In the genomic region with DNA sequence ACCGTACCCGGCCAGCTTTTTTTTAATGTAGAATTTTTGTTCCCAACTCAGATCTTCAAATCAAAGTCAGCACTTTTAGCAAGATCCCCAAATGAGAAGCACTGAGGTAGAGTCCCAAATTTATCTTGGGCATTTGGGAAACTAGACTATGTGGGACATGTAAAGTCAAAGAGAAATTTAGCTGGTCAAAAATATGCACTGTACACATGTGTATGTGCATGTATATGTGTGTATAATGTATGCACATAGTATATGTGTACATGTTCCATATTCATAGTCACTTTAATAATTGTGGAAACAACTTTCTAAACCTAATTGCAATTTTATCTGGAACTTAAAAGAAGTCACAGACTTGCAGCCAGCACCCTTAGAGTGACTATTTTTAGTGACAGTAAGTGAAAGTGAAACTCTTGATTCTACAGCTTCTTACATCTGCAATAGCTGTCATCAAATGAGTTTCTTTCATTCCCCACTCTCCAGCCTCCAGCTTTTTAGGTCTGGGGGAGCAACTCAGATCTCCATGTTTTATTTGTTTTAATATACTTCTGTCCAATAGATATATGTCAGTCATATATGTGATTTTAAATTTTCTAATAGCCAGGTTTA, we compare ENCODE assay signal across 9 cellular contexts. TPM values are rescaled to one million over a fixed set of nuclear protein-coding genes. Genes with fewer than 3 reads are reported as not detected.
DNase-seq lines count a peak whose midpoint lies in the region; ATAC-seq, FAIRE-seq and TF ChIP-seq lines count a peak whose summit lies in the region.
"Had no signal": no experiment of that assay in that cellular context is flagged by ENCODE, and none has a peak within 500 bp of the region (broad histone marks: within the 10 kb centered on the region; RNA-seq: fewer than 3 reads in every experiment).

No MANE protein-coding gene starts in this region.

- H3K9me1 ChIP-seq in IMR-90 (ENCODE audit: insufficient read depth, low read length), result no peaks in the 10 kb centered on the region

- dilution Hi-C loops in IMR-90 (cut with HindIII; ENCODE audit: low sequenced_read_pairs, unreplicated experiment), result no loop called here

- no peaks in the 10 kb centered on the region for H3K27me3 ChIP-seq in IMR-90 (ENCODE audit: control insufficient read depth, insufficient read depth, low read length)
- H3K27me3 ChIP-seq in MG63, result no peaks in the 10 kb centered on the region

- no peak overlapping the region for H3K56ac ChIP-seq in IMR-90 (ENCODE audit: extremely low read depth, insufficient read depth, low read length)

- H3K27ac ChIP-seq in IMR-90 (ENCODE audit: insufficient read depth, low read length), result no peak overlapping the region

- H3K4me1 ChIP-seq in IMR-90 (ENCODE audit: control insufficient read depth, insufficient read depth, low read length), result no peaks in the 10 kb centered on the region; the same call in 1 of the 2 replicates

- ATAC-seq in GM21447 (IDR thresholded peaks at IDR 0.05; ENCODE audit: unreplicated experiment), result peak; percentile 99
- ATAC-seq in IMR-90 (ENCODE audit: low read depth), result peak; percentile 33; the same call in 1 of the 2 replicates

- WGBS in IMR-90 (ENCODE audit: extremely low coverage in 2 of 2, insufficient read length in 1 of 2), 2 experiments, result no CpG with 5 or more reads among the region's 2 CpGs

- H4K8ac ChIP-seq in IMR-90 (ENCODE audit: low read depth in 2 of 2, low read length in 2 of 2), result no peak overlapping the region

- no peaks in the 10 kb centered on the region for H4K20me1 ChIP-seq in IMR-90 (ENCODE audit: insufficient read depth, low read length)

- no peak overlapping the region for H3K18ac ChIP-seq in IMR-90 (ENCODE audit: low read depth, low read length)

- no peak overlapping the region for H2AK5ac ChIP-seq in IMR-90 (ENCODE audit: low read depth, low read length)

- no peak for FAIRE-seq in H54 (lab: Jason Lieb, UNC)
- FAIRE-seq: endothelial cell of umbilical vein had no signal

- H2AFZ ChIP-seq in IMR-90 (replicated peaks; ENCODE audit: low read length, poor library complexity), result no peak overlapping the region

- 0 out of 3 replicates have a peak overlapping the region, but pooled peaks have one; percentile 31 for H2BK15ac ChIP-seq in IMR-90 (ENCODE audit: low read depth, low read length)

- intact Hi-C loops in IMR-90 (cut with micrococcal nuclease), result no loop called here

- in situ Hi-C loops in IMR-90 (cut with MboI; ENCODE audit: low sequenced_read_pairs), result no loop called here

- BruUV-seq in IMR-90 (replicated peaks; lab: Mats Ljungman, UMichigan), result no TSS peak

- H3K36me3 ChIP-seq in IMR-90 (ENCODE audit: control insufficient read depth, insufficient read depth, low read length), result 0 out of 2 replicates have a peak, but pooled peaks cover 3% of the 10 kb centered on the region
- peaks cover 2% of the 10 kb centered on the region; the same call in 1 of the 2 replicates for H3K36me3 ChIP-seq in MG63

- no peak for TF ChIP-seq POLR2A in IMR-90 (IDR thresholded peaks at IDR 0.05; ENCODE audit: low read depth, low read length)
- no peak for TF ChIP-seq POLR2A in H54 (IDR thresholded peaks at IDR 0.05; ENCODE audit: low read depth, low read length)

- H3K4me2 ChIP-seq in IMR-90 (ENCODE audit: low read depth, low read length), result peak overlapping the region; percentile 7; the same call in 1 of the 2 replicates

- TF ChIP-seq CTCF in GM10266 (IDR thresholded peaks at IDR 0.05; ENCODE audit: control insufficient read depth, insufficient read depth, low read depth, missing control alignments) (no peak), IMR-90 (conservative IDR thresholded peaks at IDR 0.05; ENCODE audit: low read depth, low read length) (no peak)

- DNase-seq in GM10266 (ENCODE audit: extremely low spot score) (peak; percentile 45), IMR-90 (peak; percentile 35), foreskin melanocyte (peak; percentile 6), H54 (ENCODE audit: insufficient read length, low spot score) (no peak), NCI-H1092 treated with DMSO at 0.1 percent for 48 hours (lab: John Stamatoyannopoulos, UW) (no peak), MG63 (no peak), HPDE6-E6E7 (ENCODE audit: extremely low spot score) (no peak)

- 0 out of 2 replicates have a peak overlapping the region, but pooled peaks have one; percentile 35 for H2BK20ac ChIP-seq in IMR-90 (ENCODE audit: low read depth, low read length)

- no peak for TF ChIP-seq RAD21 in IMR-90 (IDR thresholded peaks at IDR 0.05; ENCODE audit: low read length)

- no peak overlapping the region for H2BK120ac ChIP-seq in IMR-90 (ENCODE audit: low read depth, low read length)

- CTCF ChIA-PET in IMR-90 (lab: Yijun Ruan, JAX), result no interaction called here

- no peak overlapping the region for H3K9ac ChIP-seq in IMR-90 (ENCODE audit: low read depth, low read length)

- no peak overlapping the region for H4K5ac ChIP-seq in IMR-90 (ENCODE audit: low read depth, low read length)

- H3K79me1 ChIP-seq in IMR-90 (ENCODE audit: low read depth in 1 of 2, low read length in 2 of 2), result no peaks in the 10 kb centered on the region

- no peaks in the 10 kb centered on the region for H3K9me3 ChIP-seq in IMR-90 (ENCODE audit: control insufficient read depth, insufficient read depth, low read length)
- H3K9me3 ChIP-seq in MG63, result no peaks in the 10 kb centered on the region

- H3K4ac ChIP-seq in IMR-90 (ENCODE audit: low read depth, low read length), result no peak overlapping the region

- H2BK5ac ChIP-seq in IMR-90 (ENCODE audit: low read depth, low read length, poor library complexity, severe bottlenecking), result no peak overlapping the region

- no peak overlapping the region for H4K91ac ChIP-seq in IMR-90 (ENCODE audit: insufficient read depth, low read depth, low read length)

- no peak overlapping the region for H2AK9ac ChIP-seq in IMR-90 (replicated peaks; ENCODE audit: low read depth, low read length, poor library complexity)

- POLR2A ChIA-PET in IMR-90 (lab: Charles Lee; ENCODE audit: unreplicated experiment), result no interaction called here

- H3K14ac ChIP-seq in IMR-90 (replicated peaks; ENCODE audit: low read depth, low read length), result no peak overlapping the region

- H3K23ac ChIP-seq in IMR-90 (ENCODE audit: low read depth, low read length), result no peak overlapping the region

- H3K4me3 ChIP-seq in IMR-90 (ENCODE audit: insufficient read depth, low read depth, low read length) (no peak overlapping the region), MG63 (no peak overlapping the region)

TF ChIP-seq in IMR-90, 13 proteins besides CTCF, POLR2A, EP300 and RAD21:
- TF ChIP-seq FOS (IDR thresholded peaks at IDR 0.05; ENCODE audit: low read depth, low read length), result no peak
TF ChIP-seq in IMR-90: peak in this region for 0.

RNA-seq across cellular contexts. Expression of gene CDC40, which starts 53.6 kb away (rescaled TPM):
- 16.8 and 26.7 TPM in 2 replicates for total RNA-seq in IMR-90 (2012; rRNA removed)
- polyA plus RNA-seq in IMR-90 (2012; rRNA removed), result 7.0 TPM in 2 replicates
- 2.0 and 2.5 TPM in 2 replicates for polyA plus RNA-seq in IMR-90 (2012; cell fraction: cytosol; rRNA removed)
- polyA plus RNA-seq in IMR-90 (2012; cell fraction: nucleus; rRNA removed; ENCODE audit: low replicate concordance), result 1.4 and 4.7 TPM in 2 replicates
- total RNA-seq in MG63 (2014; rRNA removed; shearing (Covaris generic); ENCODE audit: low replicate concordance), result 12.0 and 15.7 TPM in 2 replicates

RNA-seq across cellular contexts. Expression of gene WASF1, which starts 54.4 kb away (rescaled TPM):
- total RNA-seq in IMR-90 (2012; rRNA removed), result 3.0 and 4.4 TPM in 2 replicates
- 15.6 and 17.3 TPM in 2 replicates for polyA plus RNA-seq in IMR-90 (2012; rRNA removed)
- polyA plus RNA-seq in IMR-90 (2012; cell fraction: cytosol; rRNA removed), result 9.0 and 11.2 TPM in 2 replicates
- 11.4 and 19.1 TPM in 2 replicates for polyA plus RNA-seq in IMR-90 (2012; cell fraction: nucleus; rRNA removed; ENCODE audit: low replicate concordance)
- total RNA-seq in MG63 (2014; rRNA removed; shearing (Covaris generic); ENCODE audit: low replicate concordance), result 4.7 and 4.8 TPM in 2 replicates

Comparison
In these comparisons a context has a peak if more than half of its experiments do, and no peak if none do; other contexts are left out.
1. DNase-seq: peak in GM10266 (single experiment), IMR-90 (single experiment) and foreskin melanocyte (single experiment); none in H54 (single experiment), NCI-H1092 treated with DMSO at 0.1 percent for 48 hours (single experiment), MG63 (single experiment) and HPDE6-E6E7 (single experiment).